23 cellular contexts compared by ENCODE assay signal in the genomic region with DNA sequence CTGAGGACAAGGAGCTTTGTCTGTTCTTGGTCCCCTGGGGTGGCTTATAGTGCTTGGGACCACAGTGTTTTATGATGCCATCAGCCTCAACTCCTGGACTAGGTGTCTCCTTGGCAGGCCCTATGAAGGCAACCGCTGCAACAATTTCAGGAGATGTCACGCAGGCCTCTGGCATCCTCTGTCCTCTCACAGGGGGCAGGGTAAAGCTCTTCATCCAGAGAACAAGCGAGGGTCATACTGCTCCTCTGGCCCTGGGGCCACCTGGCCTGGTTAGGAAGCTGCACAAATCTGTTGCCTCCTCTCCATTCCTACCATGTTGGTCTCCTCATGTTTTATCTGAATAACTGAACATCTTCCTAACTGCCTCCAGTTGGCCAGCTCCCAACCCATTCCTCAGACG.
"Had no signal": no experiment of that assay in that cellular context is flagged by ENCODE, and none has a peak within 500 bp of the region (broad histone marks: within the 10 kb centered on the region; RNA-seq: fewer than 3 reads in every experiment).

No MANE protein-coding gene starts in this region.

- H3K4me3 ChIP-seq: stomach, suprapubic skin, testis, thoracic aorta, thyroid gland, tibial artery, tibial nerve, transverse colon, upper lobe of left lung, upper lobe of right lung, uterus, vagina had no signal

- DNase-seq: stimulated activated CD4-positive, alpha-beta T cell treated with anti-CD3 and anti-CD28 coated beads, Interleukin-2, amount 100 ng/mL, for 48 hours; stimulated activated CD4-positive, alpha-beta T cell treated with anti-CD3 and anti-CD28 coated beads, Interleukin-4, amount 100 ng/mL, for 1 hour; stimulated activated CD4-positive, alpha-beta T cell treated with anti-CD3 and anti-CD28 coated beads, Interleukin-4, amount 100 ng/mL, for 24 hours; stimulated activated CD4-positive, alpha-beta T cell treated with anti-CD3 and anti-CD28 coated beads, Interleukin-4, amount 100 ng/mL, for 4 hours; stimulated activated CD8-positive, alpha-beta memory T cell treated with anti-CD3 and anti-CD28 coated beads, Interleukin-4, amount 100 ng/mL, for 48 hours; stimulated activated naive B cell treated with anti-CD40 and anti-IgM and Interleukin-4, amounts not matched to agents 10 μg/mL and 1 μg/mL and 100 μg/mL, for 72 hours; stimulated activated naive CD4-positive, alpha-beta T cell; stimulated activated naive CD4-positive, alpha-beta T cell treated with Interleukin-2 at 50 U/mL for 16 hours; stimulated activated naive CD8-positive, alpha-beta T cell treated with anti-CD3 and anti-CD28 coated beads, Interleukin-15, amount 100 ng/mL, for 72 hours; stimulated activated naive CD8-positive, alpha-beta T cell treated with anti-CD3 and anti-CD28 coated beads, Interleukin-15, Interleukin-2, amounts not matched to agents 100 U/mL and 50 U/mL, for 24 hours; stomach; substantia nigra; testis; thyroid gland; tibial artery; transverse colon; upper lobe of left lung; upper lobe of right lung; uterus had no signal

- H3K9me3 ChIP-seq: stomach, suprapubic skin, testis, thoracic aorta, thyroid gland, tibial artery, transverse colon, upper lobe of left lung, upper lobe of right lung, uterus, vagina had no signal

- H3K27me3 ChIP-seq: stomach, suprapubic skin, testis, thyroid gland, tibial artery, tibial nerve, transverse colon, upper lobe of left lung, upper lobe of right lung, uterus, vagina had no signal

- H3K4me1 ChIP-seq: stomach, testis, thyroid gland, tibial artery, tibial nerve, transverse colon, upper lobe of left lung, upper lobe of right lung, uterus, vagina had no signal

- H3K27ac ChIP-seq: stomach, suprapubic skin, testis, thoracic aorta, thyroid gland, tibial artery, tibial nerve, transverse colon, upper lobe of left lung, upper lobe of right lung, uterus, vagina had no signal

- H3K36me3 ChIP-seq: stomach, suprapubic skin, thoracic aorta, thyroid gland, tibial artery, tibial nerve, transverse colon, upper lobe of left lung, upper lobe of right lung, uterus, vagina had no signal
